In genomic region chr3:184262166-184262926, GRCh38 we compare ENCODE assay signal across 8 cellular contexts. TPM values are rescaled to one million over a fixed set of nuclear protein-coding genes. Genes with fewer than 3 reads are reported as not detected.
DNase-seq lines count a peak whose midpoint lies in the region; ATAC-seq and TF ChIP-seq lines count a peak whose summit lies in the region.

No MANE protein-coding gene starts in this region.

- H3K4me3 ChIP-seq in heart left ventricle (peak overlapping the region in 11 of 12 donors; percentile 34 to 59 (median 51)), OCI-LY1 (ENCODE audit: low read depth, low read length, poor library complexity, severe bottlenecking) (peak overlapping the region; percentile 62), cardiac fibroblast (replicated peaks in 1 of 2; ENCODE audit: low read depth in 2 of 2, low read length in 2 of 2) (peak overlapping the region; percentile 57 to 59), neural cell (ENCODE audit: low read length) (peak overlapping the region; percentile 75)

- ATAC-seq in heart left ventricle (no peak), Right ventricle myocardium inferior (no peak), HG03097 (IDR thresholded peaks at IDR 0.05; ENCODE audit: low FRiP score, unreplicated experiment) (no peak), HG02970 (IDR thresholded peaks at IDR 0.05; ENCODE audit: low FRiP score, unreplicated experiment) (no peak)

- H3K4me1 ChIP-seq in heart left ventricle (peaks cover 8 to 35% (median 22%) of the 10 kb centered on the region in 12 donors), OCI-LY1 (ENCODE audit: insufficient read depth, low read length, severe bottlenecking) (peaks cover 12% of the 10 kb centered on the region)

- H2AFZ ChIP-seq in OCI-LY1 (ENCODE audit: low read length) (no peak overlapping the region), neural cell (ENCODE audit: low read depth, low read length) (peak overlapping the region; percentile 60)

- TF ChIP-seq CTCF in heart left ventricle (IDR thresholded peaks at IDR 0.05) (no peak), OCI-LY1 (IDR thresholded peaks at IDR 0.05; ENCODE audit: low read length) (no peak), cardiac fibroblast (IDR thresholded peaks at IDR 0.05; ENCODE audit: low read depth, low read length) (no peak), neural cell (IDR thresholded peaks at IDR 0.05; ENCODE audit: poor library complexity, severe bottlenecking) (peak; percentile 23)

- intact Hi-C loops in heart left ventricle (cut with DNase I) (loop anchor here in 1 of 10 donors (10.0 kb wide), 1 partner anchor 218 kb away; no protein-coding TSS in a partner anchor), Right ventricle myocardium inferior (cut with DNase I) (no loop called here)

- H3K27ac ChIP-seq in heart left ventricle = no peak overlapping the region
- no peak overlapping the region for H3K27ac ChIP-seq in OCI-LY1 (ENCODE audit: low read depth, low read length, poor library complexity, severe bottlenecking)
- peak overlapping the region; percentile 82 for H3K27ac ChIP-seq in neural cell (ENCODE audit: low read length)

- peaks cover 8 to 73% (median 50%) of the 10 kb centered on the region in 9 donors for H3K27me3 ChIP-seq in heart left ventricle
- peaks cover 10% of the 10 kb centered on the region; the same call in 1 of the 2 replicates for H3K27me3 ChIP-seq in OCI-LY1 (ENCODE audit: insufficient read depth, low read length)
- H3K27me3 ChIP-seq in neural cell (ENCODE audit: insufficient read depth, low read depth, low read length) = peaks cover 47% of the 10 kb centered on the region

- no peak for DNase-seq in heart left ventricle
- no peak for DNase-seq in Right ventricle myocardium inferior (ENCODE audit: missing footprints)
- peak in 1 of 2 donors; percentile 17 for DNase-seq in cardiac fibroblast (ENCODE audit: low read depth in 2 of 2)
- DNase-seq in hippocampal formation (lab: John Stamatoyannopoulos, UW) = no peak

- H3K4me2 ChIP-seq in OCI-LY1 (ENCODE audit: low read length) (peak overlapping the region; percentile 65), neural cell (ENCODE audit: low read length) (peak overlapping the region; percentile 73)

- H3K79me2 ChIP-seq in OCI-LY1 (ENCODE audit: insufficient read depth, low read length) (no peaks in the 10 kb centered on the region), neural cell (replicated peaks; ENCODE audit: insufficient read depth, low read length) (no peaks in the 10 kb centered on the region)

- TF ChIP-seq EP300 in neural cell (conservative IDR thresholded peaks at IDR 0.05; ENCODE audit: poor library complexity, severe bottlenecking) = no peak

- H3K9ac ChIP-seq in OCI-LY1 (ENCODE audit: low read length) (no peak overlapping the region), neural cell (ENCODE audit: low read length) (peak overlapping the region; percentile 85)

- H3F3A ChIP-seq in OCI-LY1 (ENCODE audit: insufficient read depth, low read length) (no peaks in the 10 kb centered on the region), neural cell (ENCODE audit: insufficient read depth, low read length, poor library complexity, severe bottlenecking) (no peaks in the 10 kb centered on the region)

- TF ChIP-seq RAD21 in neural cell (conservative IDR thresholded peaks at IDR 0.05) = no peak

- H3K36me3 ChIP-seq in heart left ventricle (no peaks in the 10 kb centered on the region), OCI-LY1 (ENCODE audit: insufficient read depth, low read length) (no peaks in the 10 kb centered on the region; the same call in 1 of the 2 replicates), neural cell (ENCODE audit: insufficient read depth, low read length) (no peaks in the 10 kb centered on the region)

- WGBS in heart left ventricle, 4 donors = 2 to 4% (median 2%) methylated on average over 21 to 51 of the region's 51 CpGs

- TF ChIP-seq POLR2A in heart left ventricle (IDR thresholded peaks at IDR 0.05) = no peak

- H3K9me2 ChIP-seq in OCI-LY1 (ENCODE audit: low read depth, low read length) (no peaks in the 10 kb centered on the region), neural cell (ENCODE audit: insufficient read depth, low read length) (no peaks in the 10 kb centered on the region)

- no peaks in the 10 kb centered on the region for H4K20me1 ChIP-seq in OCI-LY1 (ENCODE audit: insufficient read depth, low read length)
- no peaks in the 10 kb centered on the region for H4K20me1 ChIP-seq in neural cell (ENCODE audit: insufficient read depth)

- H3K9me3 ChIP-seq in heart left ventricle = no peaks in the 10 kb centered on the region
- H3K9me3 ChIP-seq in OCI-LY1 (ENCODE audit: low read length) = no peaks in the 10 kb centered on the region
- H3K9me3 ChIP-seq in neural cell (ENCODE audit: low read length) = no peaks in the 10 kb centered on the region

TF ChIP-seq in neural cell, 6 proteins besides CTCF, POLR2A, EP300 and RAD21:
- TF ChIP-seq POLR2AphosphoS5 (IDR thresholded peaks at IDR 0.05) = peak; percentile 76
- TF ChIP-seq TAF1 (IDR thresholded peaks at IDR 0.05; ENCODE audit: low read depth) = peak; percentile 37
- no peak for TF ChIP-seq REST (IDR thresholded peaks at IDR 0.05; ENCODE audit: borderline replicate concordance)

RNA-seq across cellular contexts. Expression of gene CAMK2N2, which starts 1.0 kb away (rescaled TPM):
- total RNA-seq in heart left ventricle (under 1 TPM in 4 of 9 donors, not detected in 5; 0.17 to 0.37 (median 0.29) TPM), Right ventricle myocardium inferior (not detected)
- polyA plus RNA-seq in heart left ventricle (under 1 TPM in 1 of 2 donors, not detected in 1; 0.14 TPM), neural cell (2.8 and 5.7 TPM in 2 replicates)
- 5.2 and 5.8 TPM in 2 replicates for polyA minus RNA-seq in neural cell

RNA-seq across cellular contexts. Expression of gene EEF1AKMT4, which starts 12.9 kb away (rescaled TPM):
- total RNA-seq in heart left ventricle = 1 to 10 TPM in 7 of 9 donors, under 1 TPM in 2; 0.66 to 4.2 (median 2.1) TPM
- 10 to 100 TPM in 1 of 2 donors, 1 to 10 TPM in 1; 1.9 to 16.7 TPM for polyA plus RNA-seq in heart left ventricle
- 1.7 TPM for total RNA-seq in Right ventricle myocardium inferior
- 1.6 and 1.8 TPM in 2 replicates for polyA plus RNA-seq in neural cell
- polyA minus RNA-seq in neural cell = 0.49 and 1.0 TPM in 2 replicates

RNA-seq across cellular contexts. Expression of gene ECE2, which starts 13.5 kb away (rescaled TPM):
- total RNA-seq in heart left ventricle (under 1 TPM in 1 of 9 donors, not detected in 8; 0.10 TPM), Right ventricle myocardium inferior (not detected)
- polyA plus RNA-seq in heart left ventricle (not detected), neural cell (0.22 and 0.42 TPM in 2 replicates)
- polyA minus RNA-seq in neural cell = not detected in 2 replicates

RNA-seq across cellular contexts. Expression of gene ALG3, which starts 13.6 kb away (rescaled TPM):
- total RNA-seq in heart left ventricle (10 to 100 TPM; 10.9 to 49.1 (median 17.0) TPM), Right ventricle myocardium inferior (18.4 TPM)
- polyA plus RNA-seq in heart left ventricle (10 to 100 TPM; 15.5 to 68.1 TPM), neural cell (10.8 and 13.5 TPM in 2 replicates)
- polyA minus RNA-seq in neural cell = 17.3 and 17.7 TPM in 2 replicates

RNA-seq across cellular contexts. Expression of gene VWA5B2, which starts 33.0 kb away (rescaled TPM):
- total RNA-seq in heart left ventricle = not detected
- under 1 TPM in 1 of 2 donors, not detected in 1; 0.11 TPM for polyA plus RNA-seq in heart left ventricle
- total RNA-seq in Right ventricle myocardium inferior = not detected
- polyA plus RNA-seq in neural cell = 0.33 and 0.34 TPM in 2 replicates
- 0.35 and 0.49 TPM in 2 replicates for polyA minus RNA-seq in neural cell
